13 cellular contexts compared by ENCODE assay signal in genomic region chr18:79558196-79559120, GRCh38.
"Had no signal": no experiment of that assay in that cellular context is flagged by ENCODE, and none has a peak within 500 bp of the region (broad histone marks: within the 10 kb centered on the region; RNA-seq: fewer than 3 reads in every experiment).

No MANE protein-coding gene starts in this region.

- FAIRE-seq: bronchial epithelial cell, endothelial cell of umbilical vein had no signal

- H3K4me1 ChIP-seq: ascending aorta, thyroid gland had no signal

- H3K4me3 ChIP-seq: ascending aorta, mucosa of descending colon, thyroid gland had no signal

- ATAC-seq: mucosa of descending colon; naive thymus-derived CD8-positive, alpha-beta T cell had no signal

- DNase-seq: activated CD4-positive, alpha-beta T cell treated with anti-CD3 and anti-CD28 coated beads, Interleukin-2, amount 10 ng/mL, durations not matched to agents 7 days and 5 days; activated CD4-positive, CD25-positive, alpha-beta regulatory T cell; activated gamma-delta T cell treated with Interleukin-2 at 50 U/mL for 16 hours; activated naive CD8-positive, alpha-beta T cell treated with anti-CD3 and anti-CD28 coated beads for 36 hours; foreskin melanocyte; naive thymus-derived CD8-positive, alpha-beta T cell; occipital lobe; stimulated activated CD4-positive, alpha-beta T cell treated with anti-CD3 and anti-CD28 coated beads, Interleukin-4, amount 100 ng/mL, for 24 hours; thyroid gland had no signal

- H3K27me3 ChIP-seq: ascending aorta, thyroid gland had no signal

- H3K9me3 ChIP-seq: ascending aorta, mucosa of descending colon, thyroid gland had no signal

- H3K27ac ChIP-seq: ascending aorta, thyroid gland had no signal

- H3K36me3 ChIP-seq: ascending aorta, thyroid gland had no signal
